Comparison of ENCODE assay signal across 28 cellular contexts in the genomic region with DNA sequence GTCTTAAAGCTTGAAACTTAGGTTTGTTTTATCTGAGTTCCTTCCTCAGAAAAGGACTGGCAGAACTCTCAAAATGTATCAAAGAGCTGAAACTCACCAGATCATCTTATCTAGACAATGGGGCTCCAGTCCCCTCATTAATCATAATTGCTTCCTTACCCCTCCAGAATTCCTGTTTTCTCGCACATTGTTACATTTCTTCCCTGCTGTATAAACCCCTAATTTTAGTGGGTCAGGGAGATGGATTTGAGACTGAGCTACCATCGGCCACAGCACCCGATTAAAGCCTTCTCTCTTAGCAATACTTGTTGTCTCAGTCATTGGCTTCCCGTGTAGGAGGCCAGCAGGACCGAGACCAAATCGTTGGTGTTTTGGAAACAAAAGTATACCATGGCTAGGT.
"Had no signal": no experiment of that assay in that cellular context is flagged by ENCODE, and none has a peak within 500 bp of the region (broad histone marks: within the 10 kb centered on the region; RNA-seq: fewer than 3 reads in every experiment).

No MANE protein-coding gene starts in this region.

- ATAC-seq: effector memory CD8-positive, alpha-beta T cell; esophagus mucosa; gastrocnemius medialis; heart right ventricle; left cardiac atrium; left lung; left ventricle myocardium superior; lower lobe of right lung; mucosa of descending colon; naive thymus-derived CD4-positive, alpha-beta T cell had no signal

- H3K9me3 Mint-ChIP-seq: effector memory CD8-positive, alpha-beta T cell had no signal

- H3K27me3 Mint-ChIP-seq: dendritic cell treated with granulocyte-macrophage colony-stimulating factor and Interleukin-4, amounts not matched to agents 40 ng/mL and 50 ng/mL, for 4 days had no signal

- H3K36me3 ChIP-seq: colonic mucosa, esophagus squamous epithelium, gastrocnemius medialis, heart right ventricle, left lung, lower lobe of right lung had no signal

- FAIRE-seq: endometrium, islet of Langerhans, keratinocyte had no signal

- H3K4me3 ChIP-seq: colonic mucosa, esophagus squamous epithelium, gastrocnemius medialis, heart right ventricle, left lung, lower lobe of right lung, mucosa of descending colon had no signal

- H3K27me3 ChIP-seq: colonic mucosa, esophagus squamous epithelium, gastrocnemius medialis, left lung had no signal

- H3K27ac ChIP-seq: colonic mucosa, epithelial cell of prostate, esophagus squamous epithelium, gastrocnemius medialis, heart right ventricle, left lung, lower lobe of right lung had no signal

- H3K4me1 Mint-ChIP-seq: endodermal cell had no signal

- H3K27ac Mint-ChIP-seq: dendritic cell treated with granulocyte-macrophage colony-stimulating factor and Interleukin-4, amounts not matched to agents 40 ng/mL and 50 ng/mL, for 4 days; effector memory CD8-positive, alpha-beta T cell; endodermal cell; mesothelial cell of epicardium; naive thymus-derived CD4-positive, alpha-beta T cell had no signal

- H3K4me1 ChIP-seq: colonic mucosa, esophagus squamous epithelium, gastrocnemius medialis, lower lobe of right lung had no signal

- H3K9me3 ChIP-seq: colonic mucosa, esophagus squamous epithelium, gastrocnemius medialis, lower lobe of right lung, mucosa of descending colon had no signal

- H3K4me3 Mint-ChIP-seq: dendritic cell treated with granulocyte-macrophage colony-stimulating factor and Interleukin-4, amounts not matched to agents 40 ng/mL and 50 ng/mL, for 4 days; effector memory CD8-positive, alpha-beta T cell; endodermal cell; mesothelial cell of epicardium; naive thymus-derived CD4-positive, alpha-beta T cell had no signal

- DNase-seq: colonic mucosa; cortex of kidney; effector CD8-positive, alpha-beta T cell; effector memory CD8-positive, alpha-beta T cell; endodermal cell; erythroblast; esophagus squamous epithelium; foreskin fibroblast; foreskin melanocyte; gastrocnemius medialis; glutamatergic neuron; head of caudate nucleus; heart right ventricle; hippocampal formation; left cardiac atrium; left lung; left ventricle myocardium superior; lower lobe of right lung; mesenchymal stem cell; mucosa of descending colon; naive thymus-derived CD4-positive, alpha-beta T cell had no signal
